In genomic region chr5:130966990-130967389, GRCh38 we compare ENCODE assay signal across 21 cellular contexts.
"Had no signal": no experiment of that assay in that cellular context is flagged by ENCODE, and none has a peak within 500 bp of the region (broad histone marks: within the 10 kb centered on the region; RNA-seq: fewer than 3 reads in every experiment).

No MANE protein-coding gene starts in this region.

- H3K4me3 ChIP-seq: body of pancreas, cardiac muscle cell, esophagus squamous epithelium, gastroesophageal sphincter, thoracic aorta, vagina had no signal

- DNase-seq: activated CD4-positive, alpha-beta T cell treated with anti-CD3 and anti-CD28 coated beads, Interleukin-2, amount 10 ng/mL, durations not matched to agents 24 days and 14 days; activated CD4-positive, CD25-positive, alpha-beta regulatory T cell; activated CD8-positive, alpha-beta memory T cell treated with anti-CD3 and anti-CD28 coated beads, Interleukin-2, amount 10 ng/mL, durations not matched to agents 7 days and 5 days; activated CD8-positive, alpha-beta T cell treated with anti-CD3 and anti-CD28 coated beads for 36 hours; activated gamma-delta T cell; activated naive CD4-positive, alpha-beta T cell treated with anti-CD3 and anti-CD28 coated beads, Interleukin-2, amount 50 U/mL, for 16 hours; anterior cingulate cortex; body of pancreas; cortex of kidney; endodermal cell; esophagus squamous epithelium; head of caudate nucleus; hypothalamus; retina; stimulated activated CD4-positive, alpha-beta T cell treated with anti-CD3 and anti-CD28 coated beads, Interleukin-4, amount 100 ng/mL, for 1 hour; stimulated activated naive CD4-positive, alpha-beta T cell treated with Interleukin-2 at 50 U/mL for 16 hours had no signal

- H3K4me1 ChIP-seq: body of pancreas, esophagus squamous epithelium, gastroesophageal sphincter, vagina had no signal

- H3K9me3 ChIP-seq: esophagus squamous epithelium, gastroesophageal sphincter, thoracic aorta, vagina had no signal

- ATAC-seq: activated CD8-positive, alpha-beta memory T cell treated with anti-CD3 and anti-CD28 coated beads, Interleukin-2, amount 10 ng/mL, durations not matched to agents 7 days and 5 days; activated CD8-positive, alpha-beta T cell treated with anti-CD3 and anti-CD28 coated beads for 36 hours; body of pancreas; gastroesophageal sphincter; natural killer cell treated with Interleukin-12 subunit alpha and Interleukin-12 subunit beta and Interleukin-15 and Interleukin-18, amount 100 ng/mL, for 72 hours had no signal

- H3K27ac ChIP-seq: body of pancreas, cardiac muscle cell, esophagus squamous epithelium, gastroesophageal sphincter, thoracic aorta, vagina had no signal
